In genomic region chr5:62783374-62784057, GRCh38 we compare ENCODE assay signal across 15 cellular contexts.
DNase-seq lines count a peak whose midpoint lies in the region; ATAC-seq, FAIRE-seq and TF ChIP-seq lines count a peak whose summit lies in the region.
"Had no signal": no experiment of that assay in that cellular context is flagged by ENCODE, and none has a peak within 500 bp of the region (broad histone marks: within the 10 kb centered on the region; RNA-seq: fewer than 3 reads in every experiment).

No MANE protein-coding gene starts in this region.

- CTCF ChIA-PET in mammary epithelial cell (lab: Charles Lee; ENCODE audit: low non-redundant PET), result no interaction called here

- in situ Hi-C loops in mammary epithelial cell (cut with MboI; ENCODE audit: low sequenced_read_pairs in 2 of 2), result no loop called here

- H3K9ac ChIP-seq in mammary epithelial cell (ENCODE audit: insufficient read depth, low read length), result no peak overlapping the region

- H2AFZ ChIP-seq in mammary epithelial cell (ENCODE audit: low read depth, low read length), result no peak overlapping the region

- no peaks in the 10 kb centered on the region for H3K27me3 ChIP-seq in WERI-Rb-1 (ENCODE audit: insufficient read depth, low read depth, severe bottlenecking)
- H3K27me3 ChIP-seq in gastroesophageal sphincter, result no peaks in the 10 kb centered on the region
- H3K27me3 ChIP-seq in mammary epithelial cell (ENCODE audit: insufficient read depth, low read length), result no peaks in the 10 kb centered on the region

- FAIRE-seq in GM12892 (lab: Jason Lieb, UNC), result peak; percentile 51

- no peaks in the 10 kb centered on the region for H3K4me1 ChIP-seq in gastroesophageal sphincter
- no peaks in the 10 kb centered on the region for H3K4me1 ChIP-seq in mammary epithelial cell (ENCODE audit: insufficient read depth, low read length)

- DNase-seq in GM12892 (ENCODE audit: insufficient read length) (no peak), MV-4-11 (lab: John Stamatoyannopoulos, UW) (peak; percentile 49), NCI-H128 (lab: John Stamatoyannopoulos, UW; ENCODE audit: unreplicated experiment) (no peak), WERI-Rb-1 (no peak), mammary epithelial cell (no peak)
- DNase-seq: ACHN, activated gamma-delta T cell treated with Interleukin-2 at 50 U/mL for 16 hours, GDM1, H9, IMR-90, NCI-H1048 had no signal

- ATAC-seq in GM19468 (IDR thresholded peaks at IDR 0.05; ENCODE audit: extremely low read depth, unreplicated experiment), result peak; percentile 67
- ATAC-seq in HG02852 (IDR thresholded peaks at IDR 0.05; ENCODE audit: unreplicated experiment), result peak; percentile 65
- ATAC-seq in gastroesophageal sphincter, result no peak
- ATAC-seq: left lobe of liver had no signal

- no peak for TF ChIP-seq CTCF in WERI-Rb-1 (IDR thresholded peaks at IDR 0.05; ENCODE audit: low read depth, low read length)
- TF ChIP-seq CTCF in gastroesophageal sphincter (IDR thresholded peaks at IDR 0.05), result no peak
- no peak for TF ChIP-seq CTCF in mammary epithelial cell (conservative IDR thresholded peaks at IDR 0.05 in 1 of 2, IDR thresholded peaks at IDR 0.05 in 1 of 2; ENCODE audit: extremely low read depth in 1 of 2, insufficient read depth in 1 of 2, low read depth in 1 of 2, low read length in 2 of 2)

- TF ChIP-seq POLR2A in GM12892 (IDR thresholded peaks at IDR 0.05; ENCODE audit: low read depth, low read length) (no peak), gastroesophageal sphincter (IDR thresholded peaks at IDR 0.05) (no peak)

- H3K4me2 ChIP-seq in mammary epithelial cell (ENCODE audit: insufficient read depth, low read depth, low read length), result no peak overlapping the region

- no peaks in the 10 kb centered on the region for H3K79me2 ChIP-seq in mammary epithelial cell (ENCODE audit: insufficient read depth, low read length)

- H3K36me3 ChIP-seq in WERI-Rb-1 (no peaks in the 10 kb centered on the region), gastroesophageal sphincter (no peaks in the 10 kb centered on the region), mammary epithelial cell (ENCODE audit: insufficient read depth, low read length) (no peaks in the 10 kb centered on the region)

- H3K9me3 ChIP-seq in WERI-Rb-1 (ENCODE audit: severe bottlenecking) (no peaks in the 10 kb centered on the region), gastroesophageal sphincter (no peaks in the 10 kb centered on the region), mammary epithelial cell (replicated peaks; ENCODE audit: insufficient read depth, low read length) (no peaks in the 10 kb centered on the region)

- intact Hi-C loops in mammary epithelial cell (cut with micrococcal nuclease), result no loop called here

- TF ChIP-seq EP300 in gastroesophageal sphincter (IDR thresholded peaks at IDR 0.05), result no peak

- H3K27ac ChIP-seq in WERI-Rb-1, result no peak overlapping the region
- no peak overlapping the region for H3K27ac ChIP-seq in gastroesophageal sphincter
- H3K27ac ChIP-seq in mammary epithelial cell (ENCODE audit: insufficient read depth, low read depth, low read length), result no peak overlapping the region

- H4K20me1 ChIP-seq in mammary epithelial cell (ENCODE audit: insufficient read depth, low read length), result no peaks in the 10 kb centered on the region

- no TSS peak for BruUV-seq in mammary epithelial cell (replicated peaks; lab: Mats Ljungman, UMichigan)

- WGBS in gastroesophageal sphincter (ENCODE audit: low coverage in 1 of 2), 2 donors, result 61 to 76% methylated on average over 3 to 5 of the region's 5 CpGs
- 52% methylated on average over 5 of the region's 5 CpGs for WGBS in mammary epithelial cell (ENCODE audit: low coverage, missing lambda C conversion rate)

- H3K4me3 ChIP-seq in WERI-Rb-1 (ENCODE audit: low read depth, low read length) (no peak overlapping the region), gastroesophageal sphincter (no peak overlapping the region), mammary epithelial cell (replicated peaks in 1 of 3; ENCODE audit: insufficient read depth in 1 of 3, low read depth in 2 of 3, low read length in 3 of 3) (no peak overlapping the region)

- dilution Hi-C loops in mammary epithelial cell (cut with HindIII; ENCODE audit: low sequenced_read_pairs), result no loop called here
